8 cellular contexts compared by ENCODE assay signal in the genomic region with DNA sequence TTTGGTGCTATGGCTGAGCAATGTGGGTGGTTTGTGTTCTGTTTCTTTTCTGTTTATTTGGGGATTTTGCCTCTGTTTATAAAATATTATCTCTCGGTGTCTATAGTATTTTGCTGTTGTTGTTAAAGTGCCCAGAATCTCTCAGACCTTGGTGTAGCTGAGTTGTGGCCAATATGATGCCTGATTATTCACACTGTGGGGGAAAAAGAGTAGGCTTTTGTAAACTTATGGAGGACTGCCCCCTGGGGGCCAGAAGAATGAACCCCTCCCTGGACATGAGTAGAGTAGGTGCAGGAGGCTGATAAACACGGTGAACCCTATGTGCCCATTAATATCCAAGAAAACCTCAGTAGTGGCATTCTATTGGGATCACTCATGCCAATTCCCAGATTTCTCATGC. TPM values are rescaled to one million over a fixed set of nuclear protein-coding genes. Genes with fewer than 3 reads are reported as not detected.
DNase-seq lines count a peak whose midpoint lies in the region; ATAC-seq, FAIRE-seq and TF ChIP-seq lines count a peak whose summit lies in the region.

No MANE protein-coding gene starts in this region.

- DNase-seq in NOMO-1 treated with DMSO at 0.1 percent for 48 hours (lab: John Stamatoyannopoulos, UW; ENCODE audit: unreplicated experiment), result peak; percentile 11
- DNase-seq in epithelial cell of esophagus (ENCODE audit: low read depth), result peak; percentile 69
- peak; percentile 79 for DNase-seq in myocyte (ENCODE audit: low read depth)
- no peak for DNase-seq in NCI-H510A treated with DMSO at 0.1 percent for 48 hours (lab: John Stamatoyannopoulos, UW)
- DNase-seq in frontal cortex (ENCODE audit: low spot score in 2 of 2), result no peak
- DNase-seq in stimulated activated CD4-positive, alpha-beta T cell treated with anti-CD3 and anti-CD28 coated beads, Interleukin-2, amount 100 ng/mL, for 24 hours, result no peak

- peak; percentile 54 for ATAC-seq in HG03439 (IDR thresholded peaks at IDR 0.05; ENCODE audit: unreplicated experiment)

- peak; percentile 44 for TF ChIP-seq CTCF in GM12873 (IDR thresholded peaks at IDR 0.05; ENCODE audit: insufficient read depth, low read depth, low read length, missing control alignments)
- peak; percentile 51 for TF ChIP-seq CTCF in epithelial cell of esophagus (IDR thresholded peaks at IDR 0.05; ENCODE audit: insufficient read depth, low read depth, low read length, missing control alignments)

- H3K4me3 ChIP-seq in epithelial cell of esophagus (ENCODE audit: low read length), result no peak overlapping the region

- FAIRE-seq in frontal cortex (lab: Jason Lieb, UNC), result no peak

RNA-seq across cellular contexts. Expression of a gene that starts 49.0 kb away (rescaled TPM):
- total RNA-seq in myocyte (16.4 and 21.0 TPM in 2 replicates), frontal cortex (888 TPM)
- 48.8 TPM for polyA plus RNA-seq in myocyte (2012)

Comparison
In these comparisons a context has a peak if more than half of its experiments do, and no peak if none do; other contexts are left out.
1. DNase-seq: peak in NOMO-1 treated with DMSO at 0.1 percent for 48 hours (single experiment), epithelial cell of esophagus (single experiment) and myocyte (single experiment); none in NCI-H510A treated with DMSO at 0.1 percent for 48 hours (single experiment), frontal cortex (0 of 2) and stimulated activated CD4-positive, alpha-beta T cell treated with anti-CD3 and anti-CD28 coated beads, Interleukin-2, amount 100 ng/mL, for 24 hours (0 of 2).
2. RNA of a gene that starts 49.0 kb away (total RNA-seq): 888 TPM in frontal cortex (single experiment); 16.4 to 21.0 TPM in myocyte; every median in the first group is over 10 times any median in the second.